Comparison of ENCODE assay signal across 8 cellular contexts in the genomic region with DNA sequence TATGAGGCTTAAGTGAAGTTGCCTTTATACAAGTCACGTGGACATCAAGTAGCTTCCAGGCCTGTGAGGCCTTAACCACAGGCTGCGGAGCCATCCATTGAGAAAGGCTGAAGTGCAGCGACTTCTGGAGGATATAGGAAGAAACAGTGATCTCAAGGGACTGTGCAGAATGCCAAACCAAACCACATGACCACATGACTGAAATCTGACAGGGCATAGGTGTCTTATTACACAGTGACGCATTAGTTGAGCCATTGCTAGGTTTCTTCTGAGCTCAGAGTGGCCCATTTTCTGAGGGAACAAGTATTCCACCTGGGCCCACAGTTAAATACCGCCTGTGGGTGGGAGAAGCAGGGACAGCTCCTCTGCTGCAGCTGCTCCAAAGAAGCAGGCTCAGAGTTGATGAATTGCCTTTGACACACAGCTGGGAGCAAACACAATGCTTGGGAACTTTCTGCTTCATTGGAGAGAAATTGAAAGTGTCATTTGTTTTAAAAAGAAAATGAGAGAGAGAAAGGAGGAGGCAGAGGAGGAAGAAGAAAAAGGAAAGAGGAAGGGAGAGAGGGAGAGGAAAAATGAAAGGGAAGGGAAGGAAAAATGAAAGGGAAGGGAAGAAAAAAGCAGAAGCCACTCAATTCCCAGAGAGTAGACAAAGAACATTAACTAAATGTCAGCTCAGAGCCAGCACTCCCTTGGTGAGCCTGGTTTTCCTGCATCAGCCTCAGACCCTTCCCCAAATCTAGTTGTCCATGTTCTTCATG.
DNase-seq lines count a peak whose midpoint lies in the region; ATAC-seq, FAIRE-seq and TF ChIP-seq lines count a peak whose summit lies in the region.

No MANE protein-coding gene starts in this region.

- H3K4me3 Mint-ChIP-seq in activated T-helper 2 cell treated with anti-CD3 and anti-CD28 coated beads, Interferon-gamma antibody, Interleukin-2, Interleukin-4, amounts not matched to agents 10 μg/mL and 5 μg/mL and 100 μg/mL, durations not matched to agents 14 hours and 24 hours and 36 hours (ENCODE audit: low read depth) = no peak overlapping the region

- WGBS in ovary, 3 donors = 72 to 74% (median 72%) methylated on average over 5 of the region's 5 CpGs

- ATAC-seq in GM18868 (IDR thresholded peaks at IDR 0.05; ENCODE audit: unreplicated experiment) (peak; percentile 59), HG03432 (IDR thresholded peaks at IDR 0.05; ENCODE audit: unreplicated experiment) (peak; percentile 88), HG02642 (IDR thresholded peaks at IDR 0.05; ENCODE audit: poor library complexity, unreplicated experiment) (no peak)

- no peak overlapping the region for H3K27ac Mint-ChIP-seq in activated T-helper 2 cell treated with anti-CD3 and anti-CD28 coated beads, Interferon-gamma antibody, Interleukin-2, Interleukin-4, amounts not matched to agents 10 μg/mL and 5 μg/mL and 100 μg/mL, durations not matched to agents 14 hours and 24 hours and 36 hours

- H3K4me1 ChIP-seq in ovary (ENCODE audit: insufficient read depth) = no peaks in the 10 kb centered on the region

- no peak for FAIRE-seq in urothelium cell line (lab: Jason Lieb, UNC)

- H3K9me3 ChIP-seq in ovary = no peaks in the 10 kb centered on the region

- H3K27ac ChIP-seq in ovary = no peak overlapping the region

- DNase-seq in RPMI7951 (ENCODE audit: low read depth) (peak; percentile 99), fibroblast of peridontal ligament (ENCODE audit: extremely low read depth) (peak; percentile 100), urothelium cell line (ENCODE audit: low spot score) (peak; percentile 89), ovary (no peak)
- no peak for DNase-seq in activated T-helper 2 cell treated with anti-CD3 and anti-CD28 coated beads, Interferon-gamma antibody, Interleukin-2, Interleukin-4, amounts not matched to agents 10 μg/mL and 5 μg/mL and 100 μg/mL, durations not matched to agents 14 hours and 24 hours and 36 hours (ENCODE audit: low spot score)

- no peaks in the 10 kb centered on the region for H3K36me3 Mint-ChIP-seq in activated T-helper 2 cell treated with anti-CD3 and anti-CD28 coated beads, Interferon-gamma antibody, Interleukin-2, Interleukin-4, amounts not matched to agents 10 μg/mL and 5 μg/mL and 100 μg/mL, durations not matched to agents 14 hours and 24 hours and 36 hours (ENCODE audit: low read depth)

- TF ChIP-seq EP300 in ovary (IDR thresholded peaks at IDR 0.05) = no peak

- no peak for TF ChIP-seq POLR2A in ovary (IDR thresholded peaks at IDR 0.05)

- no peaks in the 10 kb centered on the region for H3K9me3 Mint-ChIP-seq in activated T-helper 2 cell treated with anti-CD3 and anti-CD28 coated beads, Interferon-gamma antibody, Interleukin-2, Interleukin-4, amounts not matched to agents 10 μg/mL and 5 μg/mL and 100 μg/mL, durations not matched to agents 14 hours and 24 hours and 36 hours

- no peaks in the 10 kb centered on the region for H3K36me3 ChIP-seq in ovary

- intact Hi-C loops in ovary (cut with DNase I) = no loop called here
- intact Hi-C loops in activated T-helper 2 cell treated with anti-CD3 and anti-CD28 coated beads, Interferon-gamma antibody, Interleukin-2, Interleukin-4, amounts not matched to agents 10 μg/mL and 5 μg/mL and 100 μg/mL, durations not matched to agents 14 hours and 24 hours and 36 hours (cut with micrococcal nuclease) = no loop called here

- H3K4me1 Mint-ChIP-seq in activated T-helper 2 cell treated with anti-CD3 and anti-CD28 coated beads, Interferon-gamma antibody, Interleukin-2, Interleukin-4, amounts not matched to agents 10 μg/mL and 5 μg/mL and 100 μg/mL, durations not matched to agents 14 hours and 24 hours and 36 hours (ENCODE audit: low read depth) = peaks cover 5% of the 10 kb centered on the region

- H3K4me3 ChIP-seq in ovary = no peak overlapping the region

- no peak for TF ChIP-seq CTCF in ovary (IDR thresholded peaks at IDR 0.05)

- H3K27me3 Mint-ChIP-seq in activated T-helper 2 cell treated with anti-CD3 and anti-CD28 coated beads, Interferon-gamma antibody, Interleukin-2, Interleukin-4, amounts not matched to agents 10 μg/mL and 5 μg/mL and 100 μg/mL, durations not matched to agents 14 hours and 24 hours and 36 hours (ENCODE audit: low read depth) = peaks cover 9% of the 10 kb centered on the region

- H3K27me3 ChIP-seq in ovary = no peaks in the 10 kb centered on the region

Comparison
In these comparisons a context has a peak if more than half of its experiments do, and no peak if none do; other contexts are left out.
1. DNase-seq: peak in RPMI7951 (single experiment), fibroblast of peridontal ligament (single experiment) and urothelium cell line (single experiment); none in ovary (0 of 5) and activated T-helper 2 cell treated with anti-CD3 and anti-CD28 coated beads, Interferon-gamma antibody, Interleukin-2, Interleukin-4, amounts not matched to agents 10 μg/mL and 5 μg/mL and 100 μg/mL, durations not matched to agents 14 hours and 24 hours and 36 hours (single experiment).